Comparison of ENCODE assay signal across 9 cellular contexts in genomic region chr1:31577515-31578191, GRCh38. TPM values are rescaled to one million over a fixed set of nuclear protein-coding genes. Genes with fewer than 3 reads are reported as not detected.
DNase-seq lines count a peak whose midpoint lies in the region; ATAC-seq and TF ChIP-seq lines count a peak whose summit lies in the region.
"Had no signal": no experiment of that assay in that cellular context is flagged by ENCODE, and none has a peak within 500 bp of the region (broad histone marks: within the 10 kb centered on the region; RNA-seq: fewer than 3 reads in every experiment).

No MANE protein-coding gene starts in this region.

- BruUV-seq in A673 (replicated peaks; lab: Mats Ljungman, UMichigan): no TSS peak

- POLR2A ChIA-PET in A673 (lab: Charles Lee; ENCODE audit: low non-redundant PET): no interaction called here

- no peak overlapping the region for H2AFZ ChIP-seq in parathyroid adenoma

- DNase-seq in AG20443 (ENCODE audit: low spot score): peak; percentile 26
- DNase-seq in SJSA1 (ENCODE audit: low read depth in 1 of 2, low spot score in 2 of 2): peak; percentile 25 to 41
- peak; percentile 61 to 83 for DNase-seq in foreskin keratinocyte
- DNase-seq in inferior parietal cortex (ENCODE audit: extremely low spot score): no peak
- DNase-seq in A673 (ENCODE audit: low spot score): no peak

- H3K4me2 ChIP-seq in parathyroid adenoma (ENCODE audit: low read length): peak overlapping the region; percentile 66

- H3K36me3 ChIP-seq in SJSA1 (no peaks in the 10 kb centered on the region), parathyroid adenoma (ENCODE audit: control insufficient read depth, insufficient read depth, low read length) (no peaks in the 10 kb centered on the region), A673 (ENCODE audit: insufficient read depth, low read length, poor library complexity, severe bottlenecking) (no peaks in the 10 kb centered on the region)

- H3K9me3 ChIP-seq in SJSA1 (replicated peaks): no peaks in the 10 kb centered on the region
- no peaks in the 10 kb centered on the region for H3K9me3 ChIP-seq in parathyroid adenoma (ENCODE audit: control insufficient read depth, low read length)
- no peaks in the 10 kb centered on the region for H3K9me3 ChIP-seq in A673 (ENCODE audit: low read depth, low read length, poor library complexity, severe bottlenecking)

- H3K27ac ChIP-seq in SJSA1 (no peak overlapping the region), foreskin keratinocyte (no peak overlapping the region), parathyroid adenoma (peak overlapping the region; percentile 20), A673 (ENCODE audit: low read depth, low read length, poor library complexity, severe bottlenecking) (no peak overlapping the region)

- no peak for TF ChIP-seq CTCF in foreskin keratinocyte (conservative IDR thresholded peaks at IDR 0.05)
- TF ChIP-seq CTCF in parathyroid adenoma (IDR thresholded peaks at IDR 0.05): no peak
- TF ChIP-seq CTCF in A673 (conservative IDR thresholded peaks at IDR 0.05; ENCODE audit: low read depth, low read length): no peak

- no peak overlapping the region for H3K9ac ChIP-seq in parathyroid adenoma

- H3K27me3 ChIP-seq in SJSA1 (replicated peaks) (no peaks in the 10 kb centered on the region), foreskin keratinocyte (no peaks in the 10 kb centered on the region), parathyroid adenoma (ENCODE audit: control insufficient read depth, insufficient read depth, low read length) (no peaks in the 10 kb centered on the region), A673 (replicated peaks; ENCODE audit: insufficient read depth, low read depth, low read length, poor library complexity) (no peaks in the 10 kb centered on the region)

- CTCF ChIA-PET in A673 (lab: Charles Lee): no interaction called here

- intact Hi-C loops in A673 (cut with micrococcal nuclease; ENCODE audit: unreplicated experiment): no loop called here

- ATAC-seq in foreskin keratinocyte (peak; percentile 37), HG02981 (IDR thresholded peaks at IDR 0.05; ENCODE audit: unreplicated experiment) (no peak), GM21619 (IDR thresholded peaks at IDR 0.05; ENCODE audit: unreplicated experiment) (no peak)

- H3K4me3 ChIP-seq in SJSA1 (no peak overlapping the region), parathyroid adenoma (ENCODE audit: low read depth, low read length) (peak overlapping the region; percentile 44), A673 (ENCODE audit: low read depth, low read length, poor library complexity, severe bottlenecking) (no peak overlapping the region)

- H3K79me2 ChIP-seq in parathyroid adenoma: no peaks in the 10 kb centered on the region

- H3K4me1 ChIP-seq in SJSA1 (replicated peaks): peaks cover 61% of the 10 kb centered on the region
- H3K4me1 ChIP-seq in foreskin keratinocyte: peaks cover 53% of the 10 kb centered on the region
- no peaks in the 10 kb centered on the region for H3K4me1 ChIP-seq in parathyroid adenoma
- no peaks in the 10 kb centered on the region for H3K4me1 ChIP-seq in A673 (ENCODE audit: insufficient read depth, low read length, poor library complexity, severe bottlenecking)

RNA-seq across cellular contexts. Expression of gene TINAGL1, which starts 1.3 kb away (rescaled TPM):
- total RNA-seq in SJSA1 (2014; rRNA removed; shearing (Covaris generic)): 14.9 and 25.9 TPM in 2 replicates
- total RNA-seq in foreskin keratinocyte (167 and 194 TPM in 2 replicates), A673 (2021) (not detected in 2 replicates)
- polyA plus RNA-seq in foreskin keratinocyte: 153 and 177 TPM in 2 replicates

RNA-seq across cellular contexts. Expression of gene HCRTR1, which starts 39.8 kb away (rescaled TPM):
- not detected in 2 replicates for total RNA-seq in SJSA1 (2014; rRNA removed; shearing (Covaris generic))
- not detected in 2 replicates for total RNA-seq in foreskin keratinocyte
- polyA plus RNA-seq in foreskin keratinocyte: not detected in 2 replicates
- total RNA-seq in A673 (2021): not detected in 2 replicates
- total RNA-seq: NCI-H460 had no signal

Comparison
In these comparisons a context has a peak if more than half of its experiments do, and no peak if none do; other contexts are left out.
1. DNase-seq: peak in AG20443 (single experiment), SJSA1 (2 of 2) and foreskin keratinocyte (2 of 2); none in inferior parietal cortex (single experiment) and A673 (single experiment).
2. RNA of gene TINAGL1, which starts 1.3 kb away (total RNA-seq): 167 to 194 TPM in foreskin keratinocyte and 14.9 to 25.9 TPM in SJSA1; not detected in A673; every median in the first group is over 10 times any median in the second.